8 cellular contexts compared by ENCODE assay signal in the genomic region with DNA sequence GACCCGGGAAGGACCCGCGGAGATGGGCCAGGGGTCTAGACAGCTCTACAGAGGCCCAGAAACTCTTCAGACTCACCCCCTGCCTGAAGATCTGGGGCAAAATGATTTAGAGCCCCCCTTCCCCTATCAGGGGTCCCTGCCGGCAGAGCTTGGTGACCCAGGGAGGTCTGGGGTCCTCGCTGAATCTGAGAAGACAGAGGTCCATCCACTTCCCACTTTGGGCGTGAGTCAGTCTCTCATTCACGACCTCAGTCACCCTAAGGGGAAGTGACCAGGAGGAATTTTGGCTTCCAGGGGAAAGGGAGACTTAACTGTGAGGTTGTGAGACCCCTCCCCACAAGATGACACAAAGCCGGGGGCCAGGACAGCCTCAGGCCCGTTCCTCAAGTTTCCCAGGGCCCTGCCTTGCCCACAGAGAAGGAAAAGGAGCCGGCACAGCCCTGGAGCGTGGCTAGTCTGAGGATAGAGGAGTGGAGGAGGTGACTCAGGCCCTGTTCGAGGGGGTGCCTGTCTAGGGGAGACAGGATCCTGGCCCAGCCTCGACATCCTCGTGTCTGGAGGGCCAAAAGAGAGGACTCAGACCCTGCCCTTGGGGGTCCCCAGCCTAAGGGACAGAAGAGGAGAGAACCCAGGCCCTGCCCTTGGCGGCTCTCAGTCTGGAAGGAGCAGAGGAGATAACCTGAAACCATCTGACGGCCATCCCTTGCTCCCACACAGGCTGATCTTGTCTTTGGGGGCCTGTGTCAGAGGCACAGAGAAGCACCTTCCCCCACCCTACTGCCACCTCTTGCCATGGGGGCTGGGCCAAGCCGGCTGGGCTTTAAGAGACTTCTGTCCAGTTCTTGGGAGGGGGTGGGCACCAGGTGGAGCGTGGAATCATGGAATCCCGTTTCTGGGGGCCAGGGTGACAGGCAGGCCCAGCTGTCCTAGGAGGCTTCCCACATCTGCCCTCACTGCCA. TPM values are rescaled to one million over a fixed set of nuclear protein-coding genes. Genes with fewer than 3 reads are reported as not detected.
DNase-seq lines count a peak whose midpoint lies in the region; ATAC-seq and TF ChIP-seq lines count a peak whose summit lies in the region.

No MANE protein-coding gene starts in this region.

- peaks cover 9% of the 10 kb centered on the region for H3K4me1 Mint-ChIP-seq in activated CD8-positive, alpha-beta T cell treated with anti-CD3 and anti-CD28 coated beads, Interleukin-2, amount 10 ng/mL, durations not matched to agents 7 days and 5 days (ENCODE audit: low read depth)

- H3K27me3 ChIP-seq in smooth muscle cell (ENCODE audit: low read depth), result no peaks in the 10 kb centered on the region
- peaks cover 8% of the 10 kb centered on the region for H3K27me3 ChIP-seq in effector memory CD4-positive, alpha-beta T cell (replicated peaks; ENCODE audit: control insufficient read depth, insufficient read depth, low read length, poor library complexity, severe bottlenecking)

- WGBS in smooth muscle cell (ENCODE audit: low lambda C conversion rate), result 29% methylated on average over 19 of the region's 19 CpGs

- peaks cover 19% of the 10 kb centered on the region for H3K79me2 ChIP-seq in smooth muscle cell (ENCODE audit: low read depth)

- no peak overlapping the region for H3K4me3 Mint-ChIP-seq in activated CD8-positive, alpha-beta T cell treated with anti-CD3 and anti-CD28 coated beads, Interleukin-2, amount 10 ng/mL, durations not matched to agents 7 days and 5 days

- peak overlapping the region; percentile 92 for H3K4me2 ChIP-seq in smooth muscle cell

- in situ Hi-C loops in astrocyte of the spinal cord (cut with HindIII; ENCODE audit: low sequenced_read_pairs), result no loop called here

- H3K9me3 ChIP-seq in iPS-18c (ENCODE audit: control insufficient read depth, insufficient read depth, low read length) (no peaks in the 10 kb centered on the region), smooth muscle cell (replicated peaks; ENCODE audit: low read depth) (no peaks in the 10 kb centered on the region)
- H3K9me3 ChIP-seq in effector memory CD4-positive, alpha-beta T cell (ENCODE audit: control insufficient read depth, low read length), result no peaks in the 10 kb centered on the region

- peak overlapping the region; percentile 67 for H3K4me3 ChIP-seq in HFF-Myc (replicated peaks; ENCODE audit: low read depth, low read length)
- peak overlapping the region; percentile 79 for H3K4me3 ChIP-seq in astrocyte of the spinal cord (ENCODE audit: low read depth, low read length)
- peak overlapping the region; percentile 61 for H3K4me3 ChIP-seq in iPS-18c (ENCODE audit: insufficient read depth, low read depth, low read length)
- peak overlapping the region; percentile 75 for H3K4me3 ChIP-seq in smooth muscle cell
- no peak overlapping the region for H3K4me3 ChIP-seq in effector memory CD4-positive, alpha-beta T cell (ENCODE audit: insufficient read depth, low read depth, low read length, poor library complexity, severe bottlenecking)

- peaks cover 19% of the 10 kb centered on the region for H3K27me3 Mint-ChIP-seq in activated CD8-positive, alpha-beta T cell treated with anti-CD3 and anti-CD28 coated beads, Interleukin-2, amount 10 ng/mL, durations not matched to agents 7 days and 5 days (ENCODE audit: low read depth)

- no peaks in the 10 kb centered on the region for H3K9me3 Mint-ChIP-seq in activated CD8-positive, alpha-beta T cell treated with anti-CD3 and anti-CD28 coated beads, Interleukin-2, amount 10 ng/mL, durations not matched to agents 7 days and 5 days (ENCODE audit: insufficient read depth)

- CTCF ChIA-PET in activated CD8-positive, alpha-beta T cell treated with anti-CD3 and anti-CD28 coated beads, Interleukin-2, amount 10 ng/mL, durations not matched to agents 7 days and 5 days (lab: Charles Lee), result no interaction called here

- H3F3A ChIP-seq in smooth muscle cell (ENCODE audit: low read depth), result peaks cover 11% of the 10 kb centered on the region

- peaks cover 33% of the 10 kb centered on the region for H4K20me1 ChIP-seq in smooth muscle cell (ENCODE audit: low read depth)

- DNase-seq in HFF-Myc (ENCODE audit: extremely low read depth, low read depth), result no peak
- DNase-seq in astrocyte of the spinal cord (ENCODE audit: low read depth, low spot score), result peak; percentile 56
- peak; percentile 55 for DNase-seq in smooth muscle cell (lab: John Stamatoyannopoulos, UW; ENCODE audit: unreplicated experiment)
- no peak for DNase-seq in activated CD8-positive, alpha-beta T cell treated with anti-CD3 and anti-CD28 coated beads, Interleukin-2, amount 10 ng/mL, durations not matched to agents 7 days and 5 days
- DNase-seq in activated CD4-positive, alpha-beta T cell treated with anti-CD3 and anti-CD28 coated beads for 1 hour, result no peak
- DNase-seq in effector memory CD4-positive, alpha-beta T cell, result no peak

- peak overlapping the region; percentile 98 for H3K27ac ChIP-seq in smooth muscle cell (ENCODE audit: low read depth)
- no peak overlapping the region for H3K27ac ChIP-seq in effector memory CD4-positive, alpha-beta T cell (ENCODE audit: insufficient read depth, low read length, poor library complexity, severe bottlenecking)

- H2AFZ ChIP-seq in smooth muscle cell (ENCODE audit: low read depth), result no peak overlapping the region

- no peak overlapping the region for H3K27ac Mint-ChIP-seq in activated CD8-positive, alpha-beta T cell treated with anti-CD3 and anti-CD28 coated beads, Interleukin-2, amount 10 ng/mL, durations not matched to agents 7 days and 5 days

- ATAC-seq in activated CD8-positive, alpha-beta T cell treated with anti-CD3 and anti-CD28 coated beads, Interleukin-2, amount 10 ng/mL, durations not matched to agents 7 days and 5 days, result no peak
- no peak for ATAC-seq in GM21515 (IDR thresholded peaks at IDR 0.05; ENCODE audit: unreplicated experiment)

- TF ChIP-seq CTCF in HFF-Myc (IDR thresholded peaks at IDR 0.05; ENCODE audit: low read depth, low read length, missing control alignments), result no peak
- TF ChIP-seq CTCF in astrocyte of the spinal cord (IDR thresholded peaks at IDR 0.05; ENCODE audit: low read depth, low read length), result no peak
- no peak for TF ChIP-seq CTCF in smooth muscle cell (IDR thresholded peaks at IDR 0.05; ENCODE audit: borderline replicate concordance, insufficient read depth, poor library complexity, severe bottlenecking)

- H3K9ac ChIP-seq in smooth muscle cell (ENCODE audit: low read depth), result peak overlapping the region; percentile 96

- H3K36me3 Mint-ChIP-seq in activated CD8-positive, alpha-beta T cell treated with anti-CD3 and anti-CD28 coated beads, Interleukin-2, amount 10 ng/mL, durations not matched to agents 7 days and 5 days (ENCODE audit: low read depth), result no peaks in the 10 kb centered on the region

- H3K36me3 ChIP-seq in smooth muscle cell (ENCODE audit: low read depth), result no peaks in the 10 kb centered on the region
- H3K36me3 ChIP-seq in effector memory CD4-positive, alpha-beta T cell (ENCODE audit: control insufficient read depth, insufficient read depth, low read length), result no peaks in the 10 kb centered on the region

- peaks cover 26% of the 10 kb centered on the region for H3K4me1 ChIP-seq in smooth muscle cell (ENCODE audit: low read depth)
- H3K4me1 ChIP-seq in effector memory CD4-positive, alpha-beta T cell (ENCODE audit: control insufficient read depth, insufficient read depth, low read length, poor library complexity, severe bottlenecking), result no peaks in the 10 kb centered on the region

- POLR2A ChIA-PET in activated CD8-positive, alpha-beta T cell treated with anti-CD3 and anti-CD28 coated beads, Interleukin-2, amount 10 ng/mL, durations not matched to agents 7 days and 5 days (lab: Charles Lee), result no interaction called here

RNA-seq across cellular contexts. Expression of a gene that starts 0.9 kb away (rescaled TPM):
- total RNA-seq in smooth muscle cell, result 77.4 and 93.8 TPM in 2 replicates
- polyA plus RNA-seq in smooth muscle cell, result 275 and 338 TPM in 2 replicates
- total RNA-seq in activated CD8-positive, alpha-beta T cell treated with anti-CD3 and anti-CD28 coated beads, Interleukin-2, amount 10 ng/mL, durations not matched to agents 7 days and 5 days, result not detected

RNA-seq across cellular contexts. Expression of a gene that starts 30.7 kb away (rescaled TPM):
- 352 and 482 TPM in 2 replicates for total RNA-seq in smooth muscle cell
- 500 and 707 TPM in 2 replicates for polyA plus RNA-seq in smooth muscle cell
- 10 to 100 TPM; 11.4 to 13.5 TPM for total RNA-seq in activated CD8-positive, alpha-beta T cell treated with anti-CD3 and anti-CD28 coated beads, Interleukin-2, amount 10 ng/mL, durations not matched to agents 7 days and 5 days

RNA-seq across cellular contexts. Expression of a gene that starts 35.8 kb away (rescaled TPM):
- 0.45 and 3.8 TPM in 2 replicates for total RNA-seq in smooth muscle cell
- 1.3 and 3.1 TPM in 2 replicates for polyA plus RNA-seq in smooth muscle cell
- not detected for total RNA-seq in activated CD8-positive, alpha-beta T cell treated with anti-CD3 and anti-CD28 coated beads, Interleukin-2, amount 10 ng/mL, durations not matched to agents 7 days and 5 days

Comparison
In these comparisons a context has a peak if more than half of its experiments do, and no peak if none do; other contexts are left out.
1. DNase-seq: peak in astrocyte of the spinal cord (single experiment) and smooth muscle cell (single experiment); none in HFF-Myc (single experiment), activated CD8-positive, alpha-beta T cell treated with anti-CD3 and anti-CD28 coated beads, Interleukin-2, amount 10 ng/mL, durations not matched to agents 7 days and 5 days (single experiment), activated CD4-positive, alpha-beta T cell treated with anti-CD3 and anti-CD28 coated beads for 1 hour (single experiment) and effector memory CD4-positive, alpha-beta T cell (0 of 3).
2. RNA of a gene that starts 0.9 kb away (total RNA-seq): 77.4 to 93.8 TPM in smooth muscle cell; not detected in activated CD8-positive, alpha-beta T cell treated with anti-CD3 and anti-CD28 coated beads, Interleukin-2, amount 10 ng/mL, durations not matched to agents 7 days and 5 days; every median in the first group is over 10 times any median in the second.
3. RNA of a gene that starts 30.7 kb away (total RNA-seq): 352 to 482 TPM in smooth muscle cell; 11.4 to 13.5 TPM in activated CD8-positive, alpha-beta T cell treated with anti-CD3 and anti-CD28 coated beads, Interleukin-2, amount 10 ng/mL, durations not matched to agents 7 days and 5 days; every median in the first group is over 10 times any median in the second.